9 cellular contexts compared by ENCODE assay signal in the genomic region with DNA sequence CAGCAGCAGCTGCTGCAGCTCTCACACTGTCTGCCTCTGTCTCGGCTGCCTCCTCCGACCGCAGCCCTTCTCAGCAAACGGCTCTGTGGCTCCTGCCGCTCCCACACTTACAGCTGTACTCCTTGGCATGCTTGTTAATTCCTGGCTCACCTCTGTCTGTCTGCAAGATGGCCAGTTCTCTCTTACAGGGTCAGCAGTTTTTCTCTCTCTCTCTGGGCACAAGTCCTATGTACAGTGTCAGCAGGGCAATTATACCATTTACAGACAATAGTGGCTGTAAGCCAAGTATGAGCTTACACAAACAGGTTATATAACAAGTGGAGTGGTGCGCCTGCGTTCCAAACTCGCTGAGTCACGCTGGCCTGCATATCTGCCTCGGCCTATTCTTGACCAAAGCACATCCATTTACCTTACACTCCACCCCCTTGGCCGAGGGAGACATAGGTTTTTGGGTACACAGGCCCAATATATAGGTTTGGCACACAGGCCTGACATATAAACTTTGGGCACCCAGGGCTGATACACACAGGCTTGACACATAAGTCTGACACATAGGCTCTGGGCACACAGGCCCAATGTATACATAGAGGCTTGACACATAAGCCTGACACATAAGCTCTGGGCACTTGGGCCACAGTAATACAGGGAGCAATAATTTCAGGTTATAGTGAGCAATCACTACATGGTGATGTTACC. TPM values are rescaled to one million over a fixed set of nuclear protein-coding genes. Genes with fewer than 3 reads are reported as not detected.
DNase-seq lines count a peak whose midpoint lies in the region; ATAC-seq, FAIRE-seq and TF ChIP-seq lines count a peak whose summit lies in the region.
"Had no signal": no experiment of that assay in that cellular context is flagged by ENCODE, and none has a peak within 500 bp of the region (broad histone marks: within the 10 kb centered on the region; RNA-seq: fewer than 3 reads in every experiment).

No MANE protein-coding gene starts in this region.

- H3K4me1 ChIP-seq in astrocyte (ENCODE audit: insufficient read depth, low read length): peaks cover 16% of the 10 kb centered on the region

- TF ChIP-seq CTCF in astrocyte (IDR thresholded peaks at IDR 0.05; ENCODE audit: insufficient read depth, low read depth, low read length): no peak

- H3K4me1 Mint-ChIP-seq in astrocyte (ENCODE audit: low read depth, unreplicated experiment): peaks cover 13% of the 10 kb centered on the region

- FAIRE-seq in astrocyte (lab: Jason Lieb, UNC) (no peak), GM12892 (lab: Jason Lieb, UNC) (no peak)

- peak overlapping the region; percentile 24 for H3K4me2 ChIP-seq in astrocyte (ENCODE audit: low read length)

- H3K4me3 Mint-ChIP-seq in astrocyte (ENCODE audit: unreplicated experiment): no peak overlapping the region

- no peak overlapping the region for H3K27ac Mint-ChIP-seq in astrocyte (ENCODE audit: unreplicated experiment)

- no peaks in the 10 kb centered on the region for H3K36me3 ChIP-seq in astrocyte (ENCODE audit: insufficient read depth, low read length)

- no peaks in the 10 kb centered on the region for H3K9me3 Mint-ChIP-seq in astrocyte (ENCODE audit: unreplicated experiment)

- H3K79me2 ChIP-seq in astrocyte (ENCODE audit: insufficient read depth, low read length): peaks cover 49% of the 10 kb centered on the region

- peak overlapping the region; percentile 15 for H3K4me3 ChIP-seq in astrocyte (ENCODE audit: insufficient read depth, low read depth, low read length)

- no peaks in the 10 kb centered on the region for H3K27me3 ChIP-seq in astrocyte (ENCODE audit: insufficient read depth, low read length)

- H3K36me3 Mint-ChIP-seq in astrocyte (ENCODE audit: low read depth, unreplicated experiment): peaks cover 3% of the 10 kb centered on the region

- H3K9ac ChIP-seq in astrocyte (ENCODE audit: low read length): peak overlapping the region; percentile 48

- DNase-seq in NCI-H1436 treated with DMSO at 0.1 percent for 48 hours (lab: John Stamatoyannopoulos, UW) (peak; percentile 36), astrocyte (ENCODE audit: low read depth) (peak; percentile 83), inferior parietal cortex (ENCODE audit: extremely low spot score) (peak; percentile 69), GM12892 (ENCODE audit: insufficient read length) (no peak), NCI-H1048 (lab: John Stamatoyannopoulos, UW) (no peak)
- DNase-seq in stimulated activated naive CD8-positive, alpha-beta T cell treated with anti-CD3 and anti-CD28 coated beads, Interleukin-15, Interleukin-2, amounts not matched to agents 100 U/mL and 50 U/mL, for 24 hours: no peak
- DNase-seq: activated CD4-positive, alpha-beta T cell treated with anti-CD3 and anti-CD28 coated beads, Interleukin-2, amount 50 U/mL, for 48 hours had no signal

- H2AFZ ChIP-seq in astrocyte (ENCODE audit: low read depth, low read length): no peak overlapping the region

- no peak for TF ChIP-seq POLR2A in GM12892 (IDR thresholded peaks at IDR 0.05; ENCODE audit: low read depth, low read length)

- H3K27ac ChIP-seq in astrocyte (ENCODE audit: low read depth, low read length): peak overlapping the region; percentile 39
- H3K27ac ChIP-seq in temporal lobe (ENCODE audit: low read depth, low read length): peak overlapping the region; percentile 73

- no peaks in the 10 kb centered on the region for H3K9me3 ChIP-seq in astrocyte (ENCODE audit: insufficient read depth, low read depth, low read length)

- H3K27me3 Mint-ChIP-seq in astrocyte (ENCODE audit: low read depth, unreplicated experiment): no peaks in the 10 kb centered on the region

- H4K20me1 ChIP-seq in astrocyte (ENCODE audit: insufficient read depth, low read length): no peaks in the 10 kb centered on the region

- ATAC-seq in stimulated activated naive CD8-positive, alpha-beta T cell treated with anti-CD3 and anti-CD28 coated beads, Interleukin-15, Interleukin-2, amounts not matched to agents 100 U/mL and 50 U/mL, for 24 hours: no peak
- no peak for ATAC-seq in GM21360 (IDR thresholded peaks at IDR 0.05; ENCODE audit: unreplicated experiment)

RNA-seq across cellular contexts. Expression of a gene that starts 4.4 kb away (rescaled TPM):
- total RNA-seq in astrocyte: 7.6 and 8.0 TPM in 2 replicates
- 11.6 TPM for total RNA-seq in temporal lobe
- 3.2 TPM for polyA plus RNA-seq in GM12892 (2012; ENCODE audit: missing spikeins)

RNA-seq across cellular contexts. Expression of a gene that starts 18.2 kb away (rescaled TPM):
- total RNA-seq in astrocyte (1.1 and 1.6 TPM in 2 replicates), temporal lobe (9.6 TPM)
- polyA plus RNA-seq in GM12892 (2012; ENCODE audit: missing spikeins): 1.6 TPM

RNA-seq across cellular contexts. Expression of a gene that starts 45.4 kb away (rescaled TPM):
- 5.0 and 6.3 TPM in 2 replicates for total RNA-seq in astrocyte
- 15.2 TPM for total RNA-seq in temporal lobe
- 5.4 TPM for polyA plus RNA-seq in GM12892 (2012; ENCODE audit: missing spikeins)

Comparison
In these comparisons a context has a peak if more than half of its experiments do, and no peak if none do; other contexts are left out.
1. DNase-seq: peak in NCI-H1436 treated with DMSO at 0.1 percent for 48 hours (single experiment), astrocyte (single experiment) and inferior parietal cortex (single experiment); none in GM12892 (single experiment), stimulated activated naive CD8-positive, alpha-beta T cell treated with anti-CD3 and anti-CD28 coated beads, Interleukin-15, Interleukin-2, amounts not matched to agents 100 U/mL and 50 U/mL, for 24 hours (single experiment) and NCI-H1048 (single experiment).